19 cellular contexts compared by ENCODE assay signal in the genomic region with DNA sequence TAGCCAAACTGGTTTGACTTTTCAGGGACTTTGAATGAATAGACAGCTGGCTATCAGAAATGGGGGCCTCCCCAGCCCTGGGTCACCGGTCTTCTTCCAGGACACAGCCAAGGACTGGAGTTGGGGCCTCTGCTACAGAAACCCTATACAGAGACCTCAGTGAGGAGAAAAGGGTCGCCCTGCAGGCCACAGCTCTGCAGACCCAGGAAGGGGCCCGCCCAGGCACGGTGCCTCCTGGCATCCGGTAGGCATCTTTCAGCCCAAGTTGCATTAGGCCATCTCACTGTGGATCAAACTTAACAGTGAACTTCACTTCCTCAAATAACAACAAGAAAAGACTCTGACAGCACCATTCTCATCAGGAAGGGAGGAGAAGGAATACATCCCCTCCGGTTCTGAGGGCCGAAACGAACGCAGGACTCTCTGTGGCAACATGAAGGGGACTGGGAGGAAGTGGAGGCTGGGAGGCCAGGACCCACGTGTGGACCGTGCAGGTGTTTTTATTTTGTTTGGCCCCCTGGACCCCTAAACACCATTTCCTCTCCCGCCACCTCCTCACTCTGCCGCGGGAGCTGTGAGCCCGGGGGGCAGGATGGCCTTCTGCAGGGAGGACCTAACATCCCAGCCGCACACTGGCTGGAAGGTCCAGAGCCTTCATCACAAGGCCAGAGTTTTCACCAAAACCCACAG. TPM values are rescaled to one million over a fixed set of nuclear protein-coding genes. Genes with fewer than 3 reads are reported as not detected.
A peak's percentile ranks its signal among the peaks of the same experiment; 100 is the strongest.
DNase-seq lines count a peak whose midpoint lies in the region; ATAC-seq, FAIRE-seq and TF ChIP-seq lines count a peak whose summit lies in the region.
"Had no signal": no experiment of that assay in that cellular context is flagged by ENCODE, and none has a peak within 500 bp of the region (broad histone marks: within the 10 kb centered on the region; RNA-seq: fewer than 3 reads in every experiment).

No MANE protein-coding gene starts in this region.

- no peaks in the 10 kb centered on the region for H3K9me3 Mint-ChIP-seq in T-cell
- H3K9me3 Mint-ChIP-seq in effector memory CD8-positive, alpha-beta T cell, result no peaks in the 10 kb centered on the region
- H3K9me3 Mint-ChIP-seq: activated T-helper 1 cell treated with anti-CD3 and anti-CD28 coated beads, Interleukin-12 subunit alpha, Interleukin-12 subunit beta, Interleukin-2, Interleukin-4 antibody, amounts not matched to agents 30 ng/mL and 10 ng/mL and 1 ng/mL, durations not matched to agents 14 hours and 24 hours and 36 hours had no signal

- peak overlapping the region; percentile 70 for H3K9ac ChIP-seq in BLaER1

- peak overlapping the region; percentile 92 for H3K27ac ChIP-seq in BLaER1
- no peak overlapping the region for H3K27ac ChIP-seq in breast epithelium
- H3K27ac ChIP-seq: ovary, PC-9, tibial artery had no signal

- peaks cover 47% of the 10 kb centered on the region for H3K36me3 ChIP-seq in BLaER1
- no peaks in the 10 kb centered on the region for H3K36me3 ChIP-seq in breast epithelium
- H3K36me3 ChIP-seq: ovary had no signal

- H3K9me3 ChIP-seq in BLaER1 (no peaks in the 10 kb centered on the region), breast epithelium (no peaks in the 10 kb centered on the region)
- H3K9me3 ChIP-seq: ovary, tibial artery had no signal

- H3K27ac Mint-ChIP-seq in T-cell, result peak overlapping the region; percentile 86 to 87
- H3K27ac Mint-ChIP-seq in effector memory CD8-positive, alpha-beta T cell, result peak overlapping the region; percentile 93 to 94

- ATAC-seq in T-cell (replicated peaks in 1 of 4), result no peak
- ATAC-seq in effector memory CD8-positive, alpha-beta T cell (replicated peaks), result peak; percentile 34
- no peak for ATAC-seq in GM21717 (IDR thresholded peaks at IDR 0.05; ENCODE audit: unreplicated experiment)
- no peak for ATAC-seq in GM19452 (IDR thresholded peaks at IDR 0.05; ENCODE audit: unreplicated experiment)
- ATAC-seq: activated CD4-positive, CD25-positive, alpha-beta regulatory T cell treated with anti-CD3 and anti-CD28 coated beads, Interleukin-2, amount 50 U/mL, for 24 hours; esophagus mucosa had no signal

- TF ChIP-seq CTCF in breast epithelium (IDR thresholded peaks at IDR 0.05), result no peak

- peaks cover 76% of the 10 kb centered on the region for H3K4me1 ChIP-seq in BLaER1
- H3K4me1 ChIP-seq in breast epithelium, result peaks cover 0 to 5% of the 10 kb centered on the region in 2 donors

- DNase-seq in CD1c-positive myeloid dendritic cell (ENCODE audit: extremely low spot score) (peak; percentile 39), T-cell (peak in 1 of 34 experiments; percentile 20), urothelium cell line (ENCODE audit: low spot score) (no peak), breast epithelium (ENCODE audit: low spot score in 2 of 2) (no peak)
- peak in 1 of 3 experiments; percentile 25 for DNase-seq in effector memory CD8-positive, alpha-beta T cell
- DNase-seq: head of caudate nucleus; islet precursor cell; NCI-H2081; NCI-H526; ovary; PC-9; stimulated activated CD4-positive, alpha-beta T cell treated with anti-CD3 and anti-CD28 coated beads, Interleukin-4, amount 100 ng/mL, for 4 hours; tibial artery had no signal

- H3K4me3 ChIP-seq in BLaER1 (peak overlapping the region; percentile 23), breast epithelium (no peak overlapping the region)
- H3K4me3 ChIP-seq: ovary, PC-9, tibial artery had no signal

- peak overlapping the region in 1 of 3 donors; percentile 88 for H3K4me3 Mint-ChIP-seq in T-cell
- peak overlapping the region; percentile 20 to 91 for H3K4me3 Mint-ChIP-seq in effector memory CD8-positive, alpha-beta T cell

- peaks cover 9% of the 10 kb centered on the region for H3K36me3 Mint-ChIP-seq in T-cell
- peaks cover 42% of the 10 kb centered on the region for H3K36me3 Mint-ChIP-seq in effector memory CD8-positive, alpha-beta T cell (ENCODE audit: insufficient read depth)

- intact Hi-C loops in breast epithelium (cut with DNase I; ENCODE audit: low total_unique reads), result no loop called here

- no peak for TF ChIP-seq POLR2A in breast epithelium (IDR thresholded peaks at IDR 0.05)

- POLR2A ChIA-PET in T-cell (lab: Charles Lee), result no interaction called here

- H3K4me1 Mint-ChIP-seq in T-cell, result peaks cover 28 to 67% (median 55%) of the 10 kb centered on the region in 3 donors
- peaks cover 25 to 55% of the 10 kb centered on the region in 2 donors for H3K4me1 Mint-ChIP-seq in effector memory CD8-positive, alpha-beta T cell (ENCODE audit: low read depth in 2 of 2)

- FAIRE-seq in urothelium cell line (lab: Jason Lieb, UNC), result no peak

- CTCF ChIA-PET in T-cell (lab: Charles Lee), result no interaction called here

- peak overlapping the region; percentile 95 for H3K4me2 ChIP-seq in BLaER1
- H3K4me2 ChIP-seq: PC-9 had no signal

- H4K20me1 ChIP-seq in BLaER1, result peaks cover 32% of the 10 kb centered on the region

- H3K27me3 Mint-ChIP-seq in T-cell, result no peaks in the 10 kb centered on the region
- no peaks in the 10 kb centered on the region for H3K27me3 Mint-ChIP-seq in effector memory CD8-positive, alpha-beta T cell

- H3K27me3 ChIP-seq in BLaER1 (no peaks in the 10 kb centered on the region), breast epithelium (no peaks in the 10 kb centered on the region)
- H3K27me3 ChIP-seq: ovary, tibial artery had no signal

RNA-seq across cellular contexts. Expression of a gene that starts 7.2 kb away (rescaled TPM):
- total RNA-seq in T-cell, result 10 to 100 TPM; 52.8 to 95.2 (median 82.3) TPM
- 100 to 1,000 TPM in 1 of 3 donors, 10 to 100 TPM in 2; 52.4 to 104 (median 85.2) TPM for total RNA-seq in breast epithelium

RNA-seq across cellular contexts. Expression of a gene that starts 48.8 kb away (rescaled TPM):
- total RNA-seq in T-cell, result 10 to 100 TPM; 35.0 to 60.8 (median 51.2) TPM
- total RNA-seq in breast epithelium, result 10 to 100 TPM; 34.2 to 39.7 (median 35.2) TPM

RNA-seq across cellular contexts. Expression of a gene that starts 49.0 kb away (rescaled TPM):
- total RNA-seq in T-cell (100 to 1,000 TPM in 3 of 5 donors, 10 to 100 TPM in 2; 73.8 to 169 (median 161) TPM), breast epithelium (10 to 100 TPM; 33.9 to 54.3 (median 36.4) TPM)
